In the genomic region with DNA sequence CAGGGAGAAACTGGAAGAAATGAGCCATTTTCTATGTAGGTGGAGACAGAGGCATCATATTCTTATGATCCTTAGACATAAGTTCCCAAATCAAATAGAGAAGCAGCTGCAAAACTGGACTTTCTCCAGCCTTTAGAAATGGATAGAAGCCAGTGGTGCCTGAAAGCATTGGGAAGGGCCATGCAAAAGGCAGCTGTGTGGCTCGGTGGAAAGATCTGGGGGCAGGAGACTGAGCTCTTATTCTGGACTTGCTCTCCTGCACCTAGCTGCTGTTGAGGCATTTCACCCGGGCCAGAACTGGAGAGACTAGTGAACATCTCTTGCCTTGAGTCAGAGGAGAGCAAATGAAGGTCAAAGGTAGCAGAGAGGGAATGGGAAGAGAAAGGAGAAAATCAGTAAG, we compare ENCODE assay signal across 17 cellular contexts.
DNase-seq lines count a peak whose midpoint lies in the region; ATAC-seq and TF ChIP-seq lines count a peak whose summit lies in the region.
"Had no signal": no experiment of that assay in that cellular context is flagged by ENCODE, and none has a peak within 500 bp of the region (broad histone marks: within the 10 kb centered on the region; RNA-seq: fewer than 3 reads in every experiment).

No MANE protein-coding gene starts in this region.

- peaks cover 4% of the 10 kb centered on the region; the same call in 2 of the 3 replicates for H3K9me3 Mint-ChIP-seq in GM23338
- H3K9me3 Mint-ChIP-seq in progenitor cell of endocrine pancreas (ENCODE audit: low read depth): peaks cover 11% of the 10 kb centered on the region

- no peak overlapping the region for H3K27ac ChIP-seq in GM23338 (ENCODE audit: low read depth)
- peak overlapping the region; percentile 10; the same call in 1 of the 2 replicates for H3K27ac ChIP-seq in SJCRH30
- H3K27ac ChIP-seq in right cardiac atrium (ENCODE audit: low read length): no peak overlapping the region
- H3K27ac ChIP-seq in right lobe of liver: no peak overlapping the region
- H3K27ac ChIP-seq: HL-60, SJSA1 had no signal

- WGBS in right cardiac atrium: 33% methylated on average over 2 of the region's 2 CpGs
- 71% methylated on average over 1 of the region's 2 CpGs for WGBS in right lobe of liver (ENCODE audit: insufficient coverage, low coverage, low lambda C conversion rate, missing lambda C conversion rate)

- H3K4me3 Mint-ChIP-seq in GM23338 (no peak overlapping the region), progenitor cell of endocrine pancreas (ENCODE audit: low read depth) (no peak overlapping the region)
- H3K4me3 Mint-ChIP-seq: B cell; CD4-positive, CD25-positive, alpha-beta regulatory T cell had no signal

- no peak for DNase-seq in GM23338 (ENCODE audit: low spot score)
- DNase-seq in SJCRH30: peak; percentile 35 to 66
- peak in 2 of 3 donors; percentile 16 to 56 for DNase-seq in right cardiac atrium
- DNase-seq in progenitor cell of endocrine pancreas (ENCODE audit: low spot score, unreplicated experiment): no peak
- DNase-seq in NCI-H69 (lab: John Stamatoyannopoulos, UW): no peak
- no peak for DNase-seq in right lobe of liver
- DNase-seq: ACHN; Caco-2; CD4-positive, CD25-positive, alpha-beta regulatory T cell; DMS153; H7; NCI-H187 treated with DMSO at 0.1 percent for 48 hours; RPMI8226 had no signal

- H3K4me2 ChIP-seq in GM23338: no peak overlapping the region

- H4K20me1 ChIP-seq in GM23338 (replicated peaks; ENCODE audit: insufficient read depth): no peaks in the 10 kb centered on the region

- H3K4me1 Mint-ChIP-seq in GM23338: no peaks in the 10 kb centered on the region
- no peaks in the 10 kb centered on the region for H3K4me1 Mint-ChIP-seq in progenitor cell of endocrine pancreas (ENCODE audit: low read depth)
- H3K4me1 Mint-ChIP-seq: B cell; CD4-positive, CD25-positive, alpha-beta regulatory T cell had no signal

- H3K27me3 Mint-ChIP-seq in GM23338 (ENCODE audit: insufficient read depth, low read depth, poor library complexity) (no peaks in the 10 kb centered on the region), progenitor cell of endocrine pancreas (no peaks in the 10 kb centered on the region)
- H3K27me3 Mint-ChIP-seq: B cell; CD4-positive, CD25-positive, alpha-beta regulatory T cell had no signal

- H3K4me1 ChIP-seq in GM23338 (ENCODE audit: insufficient read depth) (no peaks in the 10 kb centered on the region), SJCRH30 (peaks cover 41% of the 10 kb centered on the region), right cardiac atrium (ENCODE audit: control insufficient read depth, insufficient read depth, low read length) (no peaks in the 10 kb centered on the region), right lobe of liver (no peaks in the 10 kb centered on the region)
- H3K4me1 ChIP-seq: Caco-2, SJSA1 had no signal

- H3K9me2 ChIP-seq in GM23338 (ENCODE audit: insufficient read depth): no peaks in the 10 kb centered on the region

- H3K36me3 Mint-ChIP-seq in GM23338 (ENCODE audit: low read depth): no peaks in the 10 kb centered on the region
- H3K36me3 Mint-ChIP-seq in progenitor cell of endocrine pancreas (ENCODE audit: insufficient read depth): no peaks in the 10 kb centered on the region
- H3K36me3 Mint-ChIP-seq: CD4-positive, CD25-positive, alpha-beta regulatory T cell had no signal

- ATAC-seq in GM23338 (no peak), right cardiac atrium (peak in 1 of 2 donors; percentile 66), GM18858 (IDR thresholded peaks at IDR 0.05; ENCODE audit: unreplicated experiment) (no peak), right lobe of liver (no peak)

- peak overlapping the region; percentile 60; the same call in 1 of the 2 replicates for H2AFZ ChIP-seq in GM23338

- TF ChIP-seq POLR2A in right lobe of liver (IDR thresholded peaks at IDR 0.05): no peak

- H3K27me3 ChIP-seq in GM23338 (ENCODE audit: insufficient read depth) (no peaks in the 10 kb centered on the region), SJCRH30 (no peaks in the 10 kb centered on the region), right cardiac atrium (ENCODE audit: control insufficient read depth, insufficient read depth) (no peaks in the 10 kb centered on the region), right lobe of liver (no peaks in the 10 kb centered on the region)
- H3K27me3 ChIP-seq: SJSA1 had no signal

- peaks cover 6% of the 10 kb centered on the region; the same call in 1 of the 2 replicates for H3K9me3 ChIP-seq in SJCRH30 (replicated peaks)
- no peaks in the 10 kb centered on the region for H3K9me3 ChIP-seq in right cardiac atrium (ENCODE audit: control insufficient read depth, low read length)
- no peaks in the 10 kb centered on the region for H3K9me3 ChIP-seq in right lobe of liver
- H3K9me3 ChIP-seq: SJSA1 had no signal

- H3K79me2 ChIP-seq in GM23338 (replicated peaks; ENCODE audit: insufficient read depth): no peaks in the 10 kb centered on the region

- no peaks in the 10 kb centered on the region for H3F3A ChIP-seq in GM23338 (replicated peaks; ENCODE audit: low read depth)

- H3K36me3 ChIP-seq in GM23338 (ENCODE audit: insufficient read depth) (no peaks in the 10 kb centered on the region), SJCRH30 (no peaks in the 10 kb centered on the region), right lobe of liver (no peaks in the 10 kb centered on the region)
- H3K36me3 ChIP-seq: SJSA1 had no signal

- TF ChIP-seq CTCF in GM23338 (conservative IDR thresholded peaks at IDR 0.05; ENCODE audit: low read depth in 2 of 2) (no peak), progenitor cell of endocrine pancreas (IDR thresholded peaks at IDR 0.05; ENCODE audit: unreplicated experiment) (no peak), right lobe of liver (IDR thresholded peaks at IDR 0.05) (no peak)

- no peak overlapping the region for H3K4me3 ChIP-seq in GM23338
- no peak overlapping the region for H3K4me3 ChIP-seq in SJCRH30
- no peak overlapping the region for H3K4me3 ChIP-seq in right cardiac atrium (ENCODE audit: low read length)
- no peak overlapping the region for H3K4me3 ChIP-seq in right lobe of liver
- H3K4me3 ChIP-seq: SJSA1 had no signal

- intact Hi-C loops in right cardiac atrium (cut with DNase I): no loop called here
- intact Hi-C loops in right lobe of liver (cut with DNase I): no loop called here

- H3K27ac Mint-ChIP-seq in GM23338 (no peak overlapping the region), progenitor cell of endocrine pancreas (peak overlapping the region; percentile 49)
- H3K27ac Mint-ChIP-seq: B cell; CD4-positive, CD25-positive, alpha-beta regulatory T cell had no signal

TF ChIP-seq in GM23338, 12 proteins besides CTCF, POLR2A, EP300 and RAD21 (continues in another document):
- TF ChIP-seq, protein P1, sequence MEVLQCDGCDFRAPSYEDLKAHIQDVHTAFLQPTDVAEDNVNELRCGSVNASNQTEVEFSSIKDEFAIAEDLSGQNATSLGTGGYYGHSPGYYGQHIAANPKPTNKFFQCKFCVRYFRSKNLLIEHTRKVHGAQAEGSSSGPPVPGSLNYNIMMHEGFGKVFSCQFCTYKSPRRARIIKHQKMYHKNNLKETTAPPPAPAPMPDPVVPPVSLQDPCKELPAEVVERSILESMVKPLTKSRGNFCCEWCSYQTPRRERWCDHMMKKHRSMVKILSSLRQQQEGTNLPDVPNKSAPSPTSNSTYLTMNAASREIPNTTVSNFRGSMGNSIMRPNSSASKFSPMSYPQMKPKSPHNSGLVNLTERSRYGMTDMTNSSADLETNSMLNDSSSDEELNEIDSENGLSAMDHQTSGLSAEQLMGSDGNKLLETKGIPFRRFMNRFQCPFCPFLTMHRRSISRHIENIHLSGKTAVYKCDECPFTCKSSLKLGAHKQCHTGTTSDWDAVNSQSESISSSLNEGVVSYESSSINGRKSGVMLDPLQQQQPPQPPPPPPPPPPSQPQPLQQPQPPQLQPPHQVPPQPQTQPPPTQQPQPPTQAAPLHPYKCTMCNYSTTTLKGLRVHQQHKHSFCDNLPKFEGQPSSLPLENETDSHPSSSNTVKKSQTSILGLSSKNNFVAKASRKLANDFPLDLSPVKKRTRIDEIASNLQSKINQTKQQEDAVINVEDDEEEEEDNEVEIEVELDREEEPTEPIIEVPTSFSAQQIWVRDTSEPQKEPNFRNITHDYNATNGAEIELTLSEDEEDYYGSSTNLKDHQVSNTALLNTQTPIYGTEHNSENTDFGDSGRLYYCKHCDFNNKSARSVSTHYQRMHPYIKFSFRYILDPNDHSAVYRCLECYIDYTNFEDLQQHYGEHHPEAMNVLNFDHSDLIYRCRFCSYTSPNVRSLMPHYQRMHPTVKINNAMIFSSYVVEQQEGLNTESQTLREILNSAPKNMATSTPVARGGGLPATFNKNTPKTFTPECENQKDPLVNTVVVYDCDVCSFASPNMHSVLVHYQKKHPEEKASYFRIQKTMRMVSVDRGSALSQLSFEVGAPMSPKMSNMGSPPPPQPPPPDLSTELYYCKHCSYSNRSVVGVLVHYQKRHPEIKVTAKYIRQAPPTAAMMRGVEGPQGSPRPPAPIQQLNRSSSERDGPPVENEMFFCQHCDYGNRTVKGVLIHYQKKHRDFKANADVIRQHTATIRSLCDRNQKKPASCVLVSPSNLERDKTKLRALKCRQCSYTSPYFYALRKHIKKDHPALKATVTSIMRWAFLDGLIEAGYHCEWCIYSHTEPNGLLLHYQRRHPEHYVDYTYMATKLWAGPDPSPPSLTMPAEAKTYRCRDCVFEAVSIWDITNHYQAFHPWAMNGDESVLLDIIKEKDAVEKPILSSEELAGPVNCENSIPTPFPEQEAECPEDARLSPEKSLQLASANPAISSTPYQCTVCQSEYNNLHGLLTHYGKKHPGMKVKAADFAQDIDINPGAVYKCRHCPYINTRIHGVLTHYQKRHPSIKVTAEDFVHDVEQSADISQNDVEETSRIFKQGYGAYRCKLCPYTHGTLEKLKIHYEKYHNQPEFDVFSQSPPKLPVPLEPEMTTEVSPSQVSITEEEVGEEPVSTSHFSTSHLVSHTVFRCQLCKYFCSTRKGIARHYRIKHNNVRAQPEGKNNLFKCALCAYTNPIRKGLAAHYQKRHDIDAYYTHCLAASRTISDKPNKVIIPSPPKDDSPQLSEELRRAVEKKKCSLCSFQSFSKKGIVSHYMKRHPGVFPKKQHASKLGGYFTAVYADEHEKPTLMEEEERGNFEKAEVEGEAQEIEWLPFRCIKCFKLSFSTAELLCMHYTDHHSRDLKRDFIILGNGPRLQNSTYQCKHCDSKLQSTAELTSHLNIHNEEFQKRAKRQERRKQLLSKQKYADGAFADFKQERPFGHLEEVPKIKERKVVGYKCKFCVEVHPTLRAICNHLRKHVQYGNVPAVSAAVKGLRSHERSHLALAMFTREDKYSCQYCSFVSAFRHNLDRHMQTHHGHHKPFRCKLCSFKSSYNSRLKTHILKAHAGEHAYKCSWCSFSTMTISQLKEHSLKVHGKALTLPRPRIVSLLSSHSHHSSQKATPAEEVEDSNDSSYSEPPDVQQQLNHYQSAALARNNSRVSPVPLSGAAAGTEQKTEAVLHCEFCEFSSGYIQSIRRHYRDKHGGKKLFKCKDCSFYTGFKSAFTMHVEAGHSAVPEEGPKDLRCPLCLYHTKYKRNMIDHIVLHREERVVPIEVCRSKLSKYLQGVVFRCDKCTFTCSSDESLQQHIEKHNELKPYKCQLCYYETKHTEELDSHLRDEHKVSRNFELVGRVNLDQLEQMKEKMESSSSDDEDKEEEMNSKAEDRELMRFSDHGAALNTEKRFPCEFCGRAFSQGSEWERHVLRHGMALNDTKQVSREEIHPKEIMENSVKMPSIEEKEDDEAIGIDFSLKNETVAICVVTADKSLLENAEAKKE (CRISPR knock-in tag; IDR thresholded peaks at IDR 0.05): no peak
- TF ChIP-seq ZNF114 (CRISPR knock-in tag; IDR thresholded peaks at IDR 0.05) (no peak), POLR2AphosphoS5 (IDR thresholded peaks at IDR 0.05; ENCODE audit: low read depth) (no peak)

Comparison
In these comparisons a context has a peak if more than half of its experiments do, and no peak if none do; other contexts are left out.
1. DNase-seq: peak in SJCRH30 (2 of 2) and right cardiac atrium (2 of 3); none in GM23338 (single experiment), progenitor cell of endocrine pancreas (single experiment), NCI-H69 (single experiment) and right lobe of liver (0 of 3).